In genomic region chr21:42062543-42063022, GRCh38 we compare ENCODE assay signal across 7 cellular contexts. TPM values are rescaled to one million over a fixed set of nuclear protein-coding genes. Genes with fewer than 3 reads are reported as not detected.
DNase-seq lines count a peak whose midpoint lies in the region; ATAC-seq lines count a peak whose summit lies in the region.

No MANE protein-coding gene starts in this region.

- no peaks in the 10 kb centered on the region for H3K9me3 Mint-ChIP-seq in effector memory CD8-positive, alpha-beta T cell

- peak; percentile 61 for ATAC-seq in GM19438 (IDR thresholded peaks at IDR 0.05; ENCODE audit: low read depth, unreplicated experiment)
- ATAC-seq in HG03442 (IDR thresholded peaks at IDR 0.05; ENCODE audit: unreplicated experiment): peak; percentile 50
- ATAC-seq in activated CD4-positive, CD25-positive, alpha-beta regulatory T cell treated with anti-CD3 and anti-CD28 coated beads, Interleukin-2, amount 50 U/mL, for 24 hours: peak; percentile 52
- peak; percentile 84 for ATAC-seq in effector memory CD8-positive, alpha-beta T cell (replicated peaks)
- no peak for ATAC-seq in GM18858 (IDR thresholded peaks at IDR 0.05; ENCODE audit: unreplicated experiment)

- peak; percentile 90 to 93 (median 93) for DNase-seq in effector memory CD8-positive, alpha-beta T cell
- peak; percentile 58 for DNase-seq in stimulated activated CD8-positive, alpha-beta memory T cell treated with anti-CD3 and anti-CD28 coated beads, Interleukin-12 subunit alpha, Interleukin-12 subunit beta, amount 100 ng/mL, for 4 hours (ENCODE audit: low read depth)
- no peak for DNase-seq in H4 (ENCODE audit: low spot score)

- H3K4me3 Mint-ChIP-seq in effector memory CD8-positive, alpha-beta T cell: peak overlapping the region; percentile 87 to 94

- H3K27me3 Mint-ChIP-seq in effector memory CD8-positive, alpha-beta T cell: no peaks in the 10 kb centered on the region

- H3K27ac Mint-ChIP-seq in effector memory CD8-positive, alpha-beta T cell: peak overlapping the region; percentile 97 to 98

- H3K4me1 Mint-ChIP-seq in effector memory CD8-positive, alpha-beta T cell (ENCODE audit: low read depth in 2 of 2): peaks cover 36 to 38% of the 10 kb centered on the region in 2 donors

- peaks cover 9% of the 10 kb centered on the region for H3K36me3 Mint-ChIP-seq in effector memory CD8-positive, alpha-beta T cell (ENCODE audit: insufficient read depth)

RNA-seq across cellular contexts. Expression of gene UMODL1, which starts 8.5 kb away (rescaled TPM):
- not detected in 2 replicates for total RNA-seq in H4 (2014; rRNA removed; shearing (Covaris generic))

RNA-seq across cellular contexts. Expression of gene ZBTB21, which starts 52.4 kb away (rescaled TPM):
- total RNA-seq in H4 (2014; rRNA removed; shearing (Covaris generic)): 12.8 and 16.0 TPM in 2 replicates
